7 cellular contexts compared by ENCODE assay signal in the genomic region with DNA sequence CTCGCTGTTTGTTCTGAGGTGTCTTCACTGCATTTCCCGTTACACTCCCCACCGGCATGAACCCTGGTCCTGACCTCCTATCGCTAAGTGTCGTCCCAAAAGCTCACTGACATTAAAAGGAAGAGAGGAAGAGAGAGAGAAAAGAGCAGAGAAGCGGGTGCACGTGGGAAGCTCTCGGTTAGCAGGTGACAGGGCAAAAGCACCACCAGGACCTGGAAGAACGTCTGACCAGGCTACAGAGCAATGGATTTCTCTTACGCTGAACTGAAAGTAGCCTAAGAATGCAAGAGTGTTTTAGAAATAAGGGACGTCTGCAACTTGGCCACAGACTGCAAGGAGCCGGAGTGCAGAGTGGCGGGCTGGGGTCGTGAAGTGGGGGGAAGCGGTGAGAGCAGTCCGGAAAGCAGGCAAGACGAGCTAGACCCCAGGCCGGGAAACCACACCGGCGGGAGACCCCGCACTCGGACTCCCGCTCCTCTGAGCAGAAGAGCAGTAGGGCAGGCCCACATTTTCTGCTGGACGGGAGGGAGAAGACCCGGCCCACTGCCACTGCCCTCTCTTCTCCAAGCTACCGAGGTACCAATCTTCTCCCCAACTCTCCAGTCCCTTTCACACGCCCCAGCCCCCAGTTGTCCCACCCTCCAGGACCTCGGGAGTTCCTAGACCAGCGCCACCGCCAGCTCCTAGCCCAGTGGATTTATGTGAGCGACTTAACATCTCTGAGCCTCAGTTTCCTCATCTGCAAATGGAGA. TPM values are rescaled to one million over a fixed set of nuclear protein-coding genes. Genes with fewer than 3 reads are reported as not detected.
DNase-seq lines count a peak whose midpoint lies in the region; ATAC-seq and TF ChIP-seq lines count a peak whose summit lies in the region.

No MANE protein-coding gene starts in this region.

- H4K5ac ChIP-seq in mesendoderm (ENCODE audit: low read length): no peak overlapping the region

- H3K9me3 ChIP-seq in HCT116 (ENCODE audit: control insufficient read depth in 1 of 2, insufficient read depth in 1 of 2, low read depth in 1 of 2, low read length in 2 of 2): no peaks in the 10 kb centered on the region
- no peaks in the 10 kb centered on the region for H3K9me3 ChIP-seq in RWPE2 (ENCODE audit: severe bottlenecking)
- H3K9me3 ChIP-seq in tibial nerve: no peaks in the 10 kb centered on the region

- H3K4ac ChIP-seq in mesendoderm (ENCODE audit: low read depth, low read length): no peak overlapping the region

- TF ChIP-seq CTCF in HCT116 (IDR thresholded peaks at IDR 0.05 in 2 of 3, conservative IDR thresholded peaks at IDR 0.05 in 1 of 3; ENCODE audit: borderline replicate concordance in 1 of 3, insufficient read depth in 1 of 3, low read depth in 2 of 3, low read length in 2 of 3): no peak
- no peak for TF ChIP-seq CTCF in RWPE2 (IDR thresholded peaks at IDR 0.05; ENCODE audit: poor library complexity, severe bottlenecking)
- TF ChIP-seq CTCF in tibial nerve (IDR thresholded peaks at IDR 0.05): no peak

- H3K4me2 ChIP-seq in HCT116 (ENCODE audit: low read length): peak overlapping the region; percentile 93
- H3K4me2 ChIP-seq in mesendoderm (ENCODE audit: low read length): peak overlapping the region; percentile 95

- H3K56ac ChIP-seq in mesendoderm (ENCODE audit: low read length): peak overlapping the region; percentile 97

- H3K27me3 ChIP-seq in HCT116 (ENCODE audit: insufficient read depth, low read length): no peaks in the 10 kb centered on the region
- no peaks in the 10 kb centered on the region for H3K27me3 ChIP-seq in RWPE2 (ENCODE audit: insufficient read depth, poor library complexity, severe bottlenecking)
- H3K27me3 ChIP-seq in mesendoderm (ENCODE audit: insufficient read depth, low read length, poor library complexity): no peaks in the 10 kb centered on the region
- H3K27me3 ChIP-seq in tibial nerve: no peaks in the 10 kb centered on the region

- H4K8ac ChIP-seq in mesendoderm (ENCODE audit: low read depth, low read length): no peak overlapping the region

- H2BK5ac ChIP-seq in mesendoderm (ENCODE audit: low read length): no peak overlapping the region

- TF ChIP-seq EP300 in tibial nerve (IDR thresholded peaks at IDR 0.05): no peak

- CTCF ChIA-PET in HCT116 (lab: Charles Lee): interaction anchor here (2.2 kb wide), 1 partner anchor 369 kb away, joined by 7 read pairs; no protein-coding TSS in a partner anchor

- peaks cover 12% of the 10 kb centered on the region for H3K9me3 Mint-ChIP-seq in central memory CD8-positive, alpha-beta T cell

- no TSS peak for BruUV-seq in HCT116 (replicated peaks; lab: Mats Ljungman, UMichigan)

- RAD21 ChIA-PET in HCT116 (lab: Charles Lee; ENCODE audit: low non-redundant PET in 1 of 2, low total read pairs in 2 of 2, uncharacterized antibody in 2 of 2, unreplicated experiment in 2 of 2): no interaction called here

- peaks cover 43% of the 10 kb centered on the region for H3K36me3 Mint-ChIP-seq in central memory CD8-positive, alpha-beta T cell (ENCODE audit: insufficient read depth)

- H3K9me2 ChIP-seq in HCT116 (ENCODE audit: insufficient read depth): no peaks in the 10 kb centered on the region

- no peak overlapping the region for H2BK120ac ChIP-seq in mesendoderm (ENCODE audit: low read depth, low read length)

- no peaks in the 10 kb centered on the region for H4K20me1 ChIP-seq in HCT116 (ENCODE audit: insufficient read depth)

- peak overlapping the region; percentile 92 for H3K4me3 Mint-ChIP-seq in central memory CD8-positive, alpha-beta T cell

- H3K36me3 ChIP-seq in HCT116 (ENCODE audit: control insufficient read depth in 1 of 2, insufficient read depth in 2 of 2, low read length in 2 of 2) (no peaks in the 10 kb centered on the region), RWPE2 (ENCODE audit: low read depth) (no peaks in the 10 kb centered on the region), mesendoderm (ENCODE audit: control insufficient read depth, insufficient read depth, low read length) (no peaks in the 10 kb centered on the region), tibial nerve (no peaks in the 10 kb centered on the region)

- no peak overlapping the region for H2AK5ac ChIP-seq in mesendoderm (ENCODE audit: low read length)

- H3K27ac Mint-ChIP-seq in central memory CD8-positive, alpha-beta T cell (ENCODE audit: low read depth): peak overlapping the region; percentile 100

- H3K23ac ChIP-seq in mesendoderm (ENCODE audit: low read length): no peak overlapping the region

- no peak for DNase-seq in HCT116 (ENCODE audit: low read depth, low spot score)
- no peak for DNase-seq in RWPE2 (ENCODE audit: low spot score)
- DNase-seq in central memory CD8-positive, alpha-beta T cell (ENCODE audit: low spot score in 2 of 2): no peak
- DNase-seq in mesendoderm: peak; percentile 62
- peak in 1 of 2 donors; percentile 21 for DNase-seq in tibial nerve (ENCODE audit: low spot score in 2 of 2)

- POLR2A ChIA-PET in HCT116 (lab: Charles Lee): interaction anchor here (1.6 kb wide), 1 partner anchor 16 kb away, joined by 5 read pairs; no protein-coding TSS in a partner anchor

- peaks cover 10 to 32% of the 10 kb centered on the region in 2 experiments for H3K4me1 ChIP-seq in HCT116 (ENCODE audit: control insufficient read depth in 1 of 2, insufficient read depth in 2 of 2, low read length in 2 of 2)
- H3K4me1 ChIP-seq in RWPE2 (ENCODE audit: insufficient read depth, poor library complexity, severe bottlenecking): no peaks in the 10 kb centered on the region
- H3K4me1 ChIP-seq in mesendoderm (ENCODE audit: control insufficient read depth, low read depth, low read length): peaks cover 5% of the 10 kb centered on the region
- H3K4me1 ChIP-seq in tibial nerve: peaks cover 0 to 23% (median 3%) of the 10 kb centered on the region in 4 donors

- intact Hi-C loops in HCT116 (cut with micrococcal nuclease): loop anchor here (1.0 to 2.0 kb wide), 2 partner anchors 90 to 223 kb away; partner anchors contain the start of genes DCAF6 and MPC2

- H3K4me1 Mint-ChIP-seq in central memory CD8-positive, alpha-beta T cell: peaks cover 40% of the 10 kb centered on the region

- H3K79me2 ChIP-seq in HCT116 (ENCODE audit: insufficient read depth, low read length) (no peaks in the 10 kb centered on the region), mesendoderm (ENCODE audit: control insufficient read depth, insufficient read depth, low read length) (no peaks in the 10 kb centered on the region)

- peak overlapping the region; percentile 77 for H2AFZ ChIP-seq in HCT116 (ENCODE audit: low read depth, low read length, poor library complexity, severe bottlenecking)

- TF ChIP-seq RAD21 in HCT116 (IDR thresholded peaks at IDR 0.05; ENCODE audit: low read depth): no peak

- TF ChIP-seq POLR2A in HCT116 (IDR thresholded peaks at IDR 0.05; ENCODE audit: borderline replicate concordance, extremely low read depth, insufficient read depth, insufficient read length) (no peak), tibial nerve (IDR thresholded peaks at IDR 0.05) (no peak)

- no peak overlapping the region for H3K18ac ChIP-seq in mesendoderm (ENCODE audit: low read length)

- H3K4me3 ChIP-seq in HCT116 (replicated peaks in 1 of 2; ENCODE audit: low read depth in 1 of 2, low read length in 2 of 2) (peak overlapping the region; percentile 49 to 58), RWPE2 (ENCODE audit: severe bottlenecking) (peak overlapping the region; percentile 97), mesendoderm (ENCODE audit: low read length) (peak overlapping the region; percentile 86), tibial nerve (peak overlapping the region; percentile 68 to 72 (median 70))

- WGBS in mesendoderm (ENCODE audit: extremely low coverage, insufficient coverage, low lambda C conversion rate): no CpG with 5 or more reads among the region's 31 CpGs
- WGBS in tibial nerve, 2 donors: 21 to 22% methylated on average over 26 of the region's 31 CpGs

- H3K9ac ChIP-seq in HCT116 (ENCODE audit: low read length): peak overlapping the region; percentile 74
- peak overlapping the region; percentile 88 for H3K9ac ChIP-seq in mesendoderm (ENCODE audit: low read length)

- no peak for ATAC-seq in HCT116
- no peak for ATAC-seq in RWPE2 (ENCODE audit: low read depth)
- ATAC-seq in central memory CD8-positive, alpha-beta T cell (replicated peaks; ENCODE audit: extremely low read depth, poor library complexity, severe bottlenecking): no peak
- ATAC-seq in HG02884 (IDR thresholded peaks at IDR 0.05; ENCODE audit: unreplicated experiment): no peak
- ATAC-seq in GM19395 (IDR thresholded peaks at IDR 0.05; ENCODE audit: unreplicated experiment): no peak

- peak overlapping the region; percentile 67; the same call in 1 of the 2 replicates for H3K27ac ChIP-seq in HCT116 (ENCODE audit: low read depth, low read length)
- H3K27ac ChIP-seq in RWPE2 (ENCODE audit: poor library complexity, severe bottlenecking): peak overlapping the region; percentile 61
- no peak overlapping the region for H3K27ac ChIP-seq in mesendoderm (ENCODE audit: low read depth, low read length)
- H3K27ac ChIP-seq in tibial nerve: peak overlapping the region; percentile 87 to 92 (median 92)

- H3K27me3 Mint-ChIP-seq in central memory CD8-positive, alpha-beta T cell: peaks cover 15% of the 10 kb centered on the region

- no peaks in the 10 kb centered on the region for H3K79me1 ChIP-seq in mesendoderm (ENCODE audit: low read length)

- no peak overlapping the region for H2BK15ac ChIP-seq in mesendoderm (replicated peaks; ENCODE audit: low read depth)

TF ChIP-seq in HCT116, 20 proteins besides CTCF, POLR2A, EP300 and RAD21 (continues in another document):
- TF ChIP-seq ELF1 (IDR thresholded peaks at IDR 0.05; ENCODE audit: borderline replicate concordance, low read depth): no peak
- no peak for TF ChIP-seq SIN3A (IDR thresholded peaks at IDR 0.05; ENCODE audit: low read depth)
- TF ChIP-seq, protein P1, sequence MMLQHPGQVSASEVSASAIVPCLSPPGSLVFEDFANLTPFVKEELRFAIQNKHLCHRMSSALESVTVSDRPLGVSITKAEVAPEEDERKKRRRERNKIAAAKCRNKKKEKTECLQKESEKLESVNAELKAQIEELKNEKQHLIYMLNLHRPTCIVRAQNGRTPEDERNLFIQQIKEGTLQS (IDR thresholded peaks at IDR 0.05): no peak
- no peak for TF ChIP-seq FOSL1 (IDR thresholded peaks at IDR 0.05; ENCODE audit: low read depth)
- TF ChIP-seq EZH2phosphoT487 (IDR thresholded peaks at IDR 0.05; ENCODE audit: borderline replicate concordance): no peak
- no peak for TF ChIP-seq TCF7L2 (IDR thresholded peaks at IDR 0.05; ENCODE audit: borderline replicate concordance, extremely low read depth, insufficient read depth, insufficient read length)
- TF ChIP-seq JUND (IDR thresholded peaks at IDR 0.05): no peak
- TF ChIP-seq CBX3 (IDR thresholded peaks at IDR 0.05; ENCODE audit: low read depth): no peak
- no peak for TF ChIP-seq SP1 (IDR thresholded peaks at IDR 0.05; ENCODE audit: low read depth)
- TF ChIP-seq SRF (IDR thresholded peaks at IDR 0.05; ENCODE audit: low read depth): no peak
- TF ChIP-seq ZNF274 (IDR thresholded peaks at IDR 0.05; ENCODE audit: low read depth, low read length): no peak

RNA-seq across cellular contexts. Expression of gene MPZL1, which starts 8.3 kb away (rescaled TPM):
- total RNA-seq in HCT116 (2021; ENCODE audit: unreplicated experiment): 52.9 TPM
- 23.4 and 26.4 TPM in 2 replicates for polyA plus RNA-seq in HCT116 (2012)
- 77.1 TPM for polyA plus RNA-seq in mesendoderm (2013, experiment 1 of 2)
- 72.5 TPM for polyA plus RNA-seq in mesendoderm (2013, experiment 2 of 2)
- total RNA-seq in tibial nerve: 10 to 100 TPM; 50.1 to 76.0 (median 71.7) TPM
